ENCODE assay signal across 28 cellular contexts in the genomic region with DNA sequence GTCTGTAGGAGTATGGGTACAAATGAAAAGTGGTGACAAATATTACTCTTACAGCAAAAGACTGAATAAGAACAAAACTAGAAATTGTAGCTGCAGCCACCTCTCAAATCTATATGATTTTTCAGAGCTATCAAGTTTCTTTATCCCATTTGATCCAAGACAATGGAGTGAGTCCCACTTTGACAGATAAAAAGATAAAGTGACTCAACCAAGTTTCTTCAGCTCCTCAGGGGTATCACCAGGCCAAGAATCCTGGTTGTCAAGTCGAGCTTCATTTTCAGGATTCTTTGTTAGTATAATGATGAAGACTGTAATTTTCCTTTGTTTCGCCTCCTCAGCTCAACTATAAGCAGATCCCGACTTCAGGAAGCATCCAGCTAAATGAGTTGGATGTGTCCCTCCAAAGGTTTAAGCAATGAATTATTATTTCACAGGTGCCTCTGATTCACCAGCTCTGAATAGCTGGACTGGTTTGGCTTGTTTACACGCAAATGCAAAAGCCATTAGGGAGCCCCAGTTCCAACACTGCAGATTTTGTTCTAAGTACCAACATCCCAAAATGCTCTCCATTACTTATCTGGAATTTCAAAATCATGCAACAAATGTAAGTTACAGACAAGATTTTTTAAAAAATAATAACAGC.
"Had no signal": no experiment of that assay in that cellular context is flagged by ENCODE, and none has a peak within 500 bp of the region (broad histone marks: within the 10 kb centered on the region; RNA-seq: fewer than 3 reads in every experiment).

No MANE protein-coding gene starts in this region.

- H3K4me3 ChIP-seq: adrenal gland, body of pancreas, breast epithelium, MG63, Peyer's patch had no signal

- H3K27ac ChIP-seq: adrenal gland, body of pancreas, breast epithelium, Peyer's patch had no signal

- H3K4me1 ChIP-seq: adrenal gland, body of pancreas, breast epithelium, Peyer's patch had no signal

- ATAC-seq: activated naive CD4-positive, alpha-beta T cell treated with anti-CD3 and anti-CD28 coated beads, Interleukin-2, amount 50 U/mL, for 72 hours; activated T-cell treated with anti-CD3 and anti-CD28 coated beads, Interleukin-2, amount 50 U/mL, for 4 hours; body of pancreas had no signal

- H3K36me3 ChIP-seq: adrenal gland, breast epithelium, MG63, Peyer's patch had no signal

- H3K27me3 ChIP-seq: adrenal gland, body of pancreas, breast epithelium, MG63, Peyer's patch had no signal

- H3K9me3 ChIP-seq: adrenal gland, body of pancreas, breast epithelium, MG63, Peyer's patch had no signal

- DNase-seq: activated CD4-positive, alpha-beta memory T cell treated with anti-CD3 and anti-CD28 coated beads for 36 hours; activated CD4-positive, alpha-beta T cell treated with anti-CD3 and anti-CD28 coated beads, Interleukin-2, amount 50 U/mL, for 1 hour; activated CD8-positive, alpha-beta memory T cell treated with anti-CD3 and anti-CD28 coated beads, Interleukin-2, amount 50 U/mL, for 4 hours; activated gamma-delta T cell treated with Interleukin-2 at 50 U/mL for 16 hours; activated naive CD4-positive, alpha-beta T cell treated with anti-CD3 and anti-CD28 coated beads for 36 hours; activated T-cell treated with anti-CD3 and anti-CD28 coated beads for 4 hours; activated T-cell treated with anti-CD3 and anti-CD28 coated beads, Interleukin-2, amount 50 U/mL, for 4 hours; adrenal gland; body of pancreas; caudate nucleus; cerebellar nuclear complex; Kasumi-1; MG63; NCI-H1048; NCI-H1105 treated with DMSO at 0.1 percent for 48 hours; NCI-H1436; NCI-H1694; NCI-H1930; NCI-H2081 treated with DMSO at 0.1 percent for 48 hours; NCI-H226; NCI-H446 treated with DMSO at 0.1 percent for 48 hours; NCI-H524; NCI-H69; Peyer's patch; Right ventricle myocardium superior; RPMI8226 had no signal
